Comparison of ENCODE assay signal across 11 cellular contexts in genomic region chr4:150385606-150386005, GRCh38.
DNase-seq lines count a peak whose midpoint lies in the region; ATAC-seq and TF ChIP-seq lines count a peak whose summit lies in the region.
"Had no signal": no experiment of that assay in that cellular context is flagged by ENCODE, and none has a peak within 500 bp of the region (broad histone marks: within the 10 kb centered on the region; RNA-seq: fewer than 3 reads in every experiment).

No MANE protein-coding gene starts in this region.

- no peak overlapping the region for H3K4me3 ChIP-seq in BLaER1 treated with 17β-estradiol and CSF1 and Interleukin-3, amounts not matched to agents 10 nM and 100 nM
- H3K4me3 ChIP-seq in NB4 (ENCODE audit: low read depth, low read length) (no peak overlapping the region), astrocyte of the spinal cord (ENCODE audit: low read depth, low read length) (no peak overlapping the region), left lung (no peak overlapping the region)
- H3K4me3 ChIP-seq: body of pancreas, thyroid gland had no signal

- ATAC-seq in left lung = peak; percentile 45
- ATAC-seq in HG03159 (IDR thresholded peaks at IDR 0.05; ENCODE audit: unreplicated experiment) = no peak
- ATAC-seq: body of pancreas had no signal

- H3K36me3 ChIP-seq in BLaER1 treated with 17β-estradiol and CSF1 and Interleukin-3, amounts not matched to agents 10 nM and 100 nM = no peaks in the 10 kb centered on the region
- H3K36me3 ChIP-seq in left lung = no peaks in the 10 kb centered on the region
- H3K36me3 ChIP-seq: thyroid gland had no signal

- CTCF ChIA-PET in activated CD4-positive, alpha-beta T cell treated with anti-CD3 and anti-CD28 coated beads, Interleukin-2, amount 10 ng/mL, durations not matched to agents 7 days and 5 days (lab: Charles Lee) = no interaction called here

- POLR2A ChIA-PET in activated CD4-positive, alpha-beta T cell treated with anti-CD3 and anti-CD28 coated beads, Interleukin-2, amount 10 ng/mL, durations not matched to agents 7 days and 5 days (lab: Charles Lee) = no interaction called here

- no peak overlapping the region for H3K4me3 Mint-ChIP-seq in activated CD4-positive, alpha-beta T cell treated with anti-CD3 and anti-CD28 coated beads, Interleukin-2, amount 10 ng/mL, durations not matched to agents 24 days and 14 days
- no peak overlapping the region for H3K4me3 Mint-ChIP-seq in activated CD4-positive, alpha-beta T cell treated with anti-CD3 and anti-CD28 coated beads, Interleukin-2, amount 10 ng/mL, durations not matched to agents 7 days and 5 days

- no peak for TF ChIP-seq CTCF in NB4 (IDR thresholded peaks at IDR 0.05; ENCODE audit: low read depth, low read length)
- no peak for TF ChIP-seq CTCF in astrocyte of the spinal cord (IDR thresholded peaks at IDR 0.05; ENCODE audit: low read depth, low read length)
- no peak for TF ChIP-seq CTCF in left lung (IDR thresholded peaks at IDR 0.05)

- no peaks in the 10 kb centered on the region for H3K36me3 Mint-ChIP-seq in activated CD4-positive, alpha-beta T cell treated with anti-CD3 and anti-CD28 coated beads, Interleukin-2, amount 10 ng/mL, durations not matched to agents 24 days and 14 days (ENCODE audit: low read depth)
- peaks cover 7% of the 10 kb centered on the region for H3K36me3 Mint-ChIP-seq in activated CD4-positive, alpha-beta T cell treated with anti-CD3 and anti-CD28 coated beads, Interleukin-2, amount 10 ng/mL, durations not matched to agents 7 days and 5 days (ENCODE audit: low read depth)

- 0 out of 22 replicates have a peak overlapping the region, but pooled peaks of 1 of the 11 experiments have one; percentile 27 for H3K9ac ChIP-seq in BLaER1 treated with 17β-estradiol and CSF1 and Interleukin-3, amounts not matched to agents 10 nM and 100 nM
- H3K9ac ChIP-seq: parathyroid adenoma had no signal

- peak overlapping the region in 10 of 11 experiments; percentile 20 to 62 (median 37); a peak in 15 of 22 replicates for H3K4me2 ChIP-seq in BLaER1 treated with 17β-estradiol and CSF1 and Interleukin-3, amounts not matched to agents 10 nM and 100 nM

- DNase-seq in NB4 (ENCODE audit: low read depth) = peak; percentile 10
- peak; percentile 89 for DNase-seq in astrocyte of the spinal cord (ENCODE audit: low read depth, low spot score)
- no peak for DNase-seq in left lung
- DNase-seq in activated CD4-positive, alpha-beta T cell treated with anti-CD3 and anti-CD28 coated beads, Interleukin-2, amount 10 ng/mL, durations not matched to agents 24 days and 14 days = no peak
- DNase-seq in activated CD4-positive, alpha-beta T cell treated with anti-CD3 and anti-CD28 coated beads, Interleukin-2, amount 10 ng/mL, durations not matched to agents 7 days and 5 days = no peak
- DNase-seq in NOMO-1 treated with DMSO at 0.1 percent for 48 hours (lab: John Stamatoyannopoulos, UW; ENCODE audit: unreplicated experiment) = no peak

- no peak overlapping the region for H3K27ac Mint-ChIP-seq in activated CD4-positive, alpha-beta T cell treated with anti-CD3 and anti-CD28 coated beads, Interleukin-2, amount 10 ng/mL, durations not matched to agents 24 days and 14 days
- no peak overlapping the region for H3K27ac Mint-ChIP-seq in activated CD4-positive, alpha-beta T cell treated with anti-CD3 and anti-CD28 coated beads, Interleukin-2, amount 10 ng/mL, durations not matched to agents 7 days and 5 days

- no peak overlapping the region for H3K27ac ChIP-seq in BLaER1 treated with 17β-estradiol and CSF1 and Interleukin-3, amounts not matched to agents 10 nM and 100 nM
- H3K27ac ChIP-seq in left lung = no peak overlapping the region
- H3K27ac ChIP-seq: body of pancreas, parathyroid adenoma, thyroid gland had no signal

- no peak for TF ChIP-seq POLR2A in NB4 (IDR thresholded peaks at IDR 0.05; ENCODE audit: extremely low read depth, insufficient read length)

- no peaks in the 10 kb centered on the region for H3K27me3 ChIP-seq in BLaER1 treated with 17β-estradiol and CSF1 and Interleukin-3, amounts not matched to agents 10 nM and 100 nM
- no peaks in the 10 kb centered on the region for H3K27me3 ChIP-seq in left lung
- H3K27me3 ChIP-seq: body of pancreas, thyroid gland had no signal

- H3K27me3 Mint-ChIP-seq in activated CD4-positive, alpha-beta T cell treated with anti-CD3 and anti-CD28 coated beads, Interleukin-2, amount 10 ng/mL, durations not matched to agents 24 days and 14 days = no peaks in the 10 kb centered on the region
- no peaks in the 10 kb centered on the region for H3K27me3 Mint-ChIP-seq in activated CD4-positive, alpha-beta T cell treated with anti-CD3 and anti-CD28 coated beads, Interleukin-2, amount 10 ng/mL, durations not matched to agents 7 days and 5 days

- peaks cover 6 to 26% (median 10%) of the 10 kb centered on the region in 10 experiments for H3K4me1 ChIP-seq in BLaER1 treated with 17β-estradiol and CSF1 and Interleukin-3, amounts not matched to agents 10 nM and 100 nM
- H3K4me1 ChIP-seq in left lung = no peaks in the 10 kb centered on the region
- H3K4me1 ChIP-seq: body of pancreas, parathyroid adenoma had no signal

- peaks cover 0 to 6% (median 0%) of the 10 kb centered on the region in 11 experiments; a peak in 1 of 22 replicates for H3K9me3 ChIP-seq in BLaER1 treated with 17β-estradiol and CSF1 and Interleukin-3, amounts not matched to agents 10 nM and 100 nM (replicated peaks in 1 of 11)
- H3K9me3 ChIP-seq in left lung = no peaks in the 10 kb centered on the region
- H3K9me3 ChIP-seq: body of pancreas, thyroid gland had no signal

- in situ Hi-C loops in astrocyte of the spinal cord (cut with HindIII; ENCODE audit: low sequenced_read_pairs) = no loop called here

- intact Hi-C loops in left lung (cut with DNase I) = no loop called here
- intact Hi-C loops in activated CD4-positive, alpha-beta T cell treated with anti-CD3 and anti-CD28 coated beads, Interleukin-2, amount 10 ng/mL, durations not matched to agents 24 days and 14 days (cut with micrococcal nuclease) = no loop called here

- no peaks in the 10 kb centered on the region for H3K4me1 Mint-ChIP-seq in activated CD4-positive, alpha-beta T cell treated with anti-CD3 and anti-CD28 coated beads, Interleukin-2, amount 10 ng/mL, durations not matched to agents 24 days and 14 days
- no peaks in the 10 kb centered on the region for H3K4me1 Mint-ChIP-seq in activated CD4-positive, alpha-beta T cell treated with anti-CD3 and anti-CD28 coated beads, Interleukin-2, amount 10 ng/mL, durations not matched to agents 7 days and 5 days

- H3K9me3 Mint-ChIP-seq in activated CD4-positive, alpha-beta T cell treated with anti-CD3 and anti-CD28 coated beads, Interleukin-2, amount 10 ng/mL, durations not matched to agents 24 days and 14 days = peaks cover 16% of the 10 kb centered on the region
- H3K9me3 Mint-ChIP-seq in activated CD4-positive, alpha-beta T cell treated with anti-CD3 and anti-CD28 coated beads, Interleukin-2, amount 10 ng/mL, durations not matched to agents 7 days and 5 days = no peaks in the 10 kb centered on the region

- no peaks in the 10 kb centered on the region for H4K20me1 ChIP-seq in BLaER1 treated with 17β-estradiol and CSF1 and Interleukin-3, amounts not matched to agents 10 nM and 100 nM

Comparison
In these comparisons a context has a peak if more than half of its experiments do, and no peak if none do; other contexts are left out.
1. DNase-seq: peak in NB4 (single experiment) and astrocyte of the spinal cord (single experiment); none in left lung (0 of 2), activated CD4-positive, alpha-beta T cell treated with anti-CD3 and anti-CD28 coated beads, Interleukin-2, amount 10 ng/mL, durations not matched to agents 24 days and 14 days (single experiment), activated CD4-positive, alpha-beta T cell treated with anti-CD3 and anti-CD28 coated beads, Interleukin-2, amount 10 ng/mL, durations not matched to agents 7 days and 5 days (single experiment) and NOMO-1 treated with DMSO at 0.1 percent for 48 hours (single experiment).